Comparison of ENCODE assay signal across 8 cellular contexts in the genomic region with DNA sequence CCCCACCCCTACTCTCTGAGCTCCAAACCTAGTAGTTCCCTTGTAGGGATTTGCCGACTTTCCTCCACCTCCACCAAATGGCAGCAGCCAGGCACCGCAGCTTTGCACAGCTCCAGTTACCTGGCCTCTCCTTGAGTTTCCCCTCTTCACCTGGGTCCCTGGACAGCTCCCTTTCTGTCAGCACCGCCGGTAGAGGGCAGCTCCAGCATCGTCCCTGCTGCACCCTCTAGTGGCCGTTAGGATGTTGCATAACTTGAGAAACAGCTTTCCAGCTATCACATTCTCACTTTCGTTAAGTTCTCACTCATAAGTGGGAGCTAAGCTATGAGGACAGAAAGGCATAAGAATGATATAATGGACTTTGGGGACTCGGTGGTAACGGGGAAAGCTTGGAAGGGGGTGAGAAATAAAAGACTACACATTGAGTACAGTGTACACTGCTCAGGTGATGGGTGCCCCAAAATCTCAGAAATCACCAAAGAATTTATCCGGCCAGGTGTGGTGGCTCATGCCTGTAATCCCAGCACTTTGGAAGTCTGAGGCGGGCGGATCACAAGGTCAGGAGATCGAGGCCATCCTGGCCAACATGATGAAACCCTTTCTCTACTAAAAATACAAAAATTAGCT.
A peak's percentile ranks its signal among the peaks of the same experiment; 100 is the strongest.
DNase-seq lines count a peak whose midpoint lies in the region; ATAC-seq, FAIRE-seq and TF ChIP-seq lines count a peak whose summit lies in the region.

No MANE protein-coding gene starts in this region.

- H3K27me3 Mint-ChIP-seq in natural killer cell treated with Interleukin-12 subunit alpha and Interleukin-12 subunit beta and Interleukin-15 and Interleukin-18, amount 100 ng/mL, for 72 hours: peaks cover 8 to 9% of the 10 kb centered on the region in 2 donors

- TF ChIP-seq CTCF in esophagus muscularis mucosa (IDR thresholded peaks at IDR 0.05): peak; percentile 46 to 83 (median 62)

- ATAC-seq in GM21526 (IDR thresholded peaks at IDR 0.05; ENCODE audit: low FRiP score, unreplicated experiment): peak; percentile 97
- peak; percentile 82 to 85 for ATAC-seq in natural killer cell treated with Interleukin-12 subunit alpha and Interleukin-12 subunit beta and Interleukin-15 and Interleukin-18, amount 100 ng/mL, for 72 hours
- ATAC-seq in stimulated activated naive CD8-positive, alpha-beta T cell treated with anti-CD3 and anti-CD28 coated beads, Interleukin-15, Interleukin-2, amounts not matched to agents 100 U/mL and 50 U/mL, for 24 hours: peak; percentile 83

- intact Hi-C loops in esophagus muscularis mucosa (cut with DNase I): no loop called here

- DNase-seq in DMS153 treated with DMSO at 0.1 percent for 48 hours (lab: John Stamatoyannopoulos, UW; ENCODE audit: unreplicated experiment): peak; percentile 89
- peak; percentile 30 for DNase-seq in HTR-8/SVneo (ENCODE audit: insufficient read length, low spot score)
- peak; percentile 60 for DNase-seq in NOMO-1 treated with DMSO at 0.1 percent for 48 hours (lab: John Stamatoyannopoulos, UW; ENCODE audit: unreplicated experiment)
- peak; percentile 4 for DNase-seq in activated CD8-positive, alpha-beta memory T cell treated with anti-CD3 and anti-CD28 coated beads, Interleukin-2, amount 50 U/mL, for 24 hours (ENCODE audit: extremely low read depth)
- DNase-seq in esophagus muscularis mucosa (ENCODE audit: extremely low spot score): no peak
- DNase-seq in natural killer cell treated with Interleukin-12 subunit alpha and Interleukin-12 subunit beta and Interleukin-15 and Interleukin-18, amount 100 ng/mL, for 72 hours (ENCODE audit: low spot score): no peak
- peak; percentile 69 for DNase-seq in stimulated activated naive CD8-positive, alpha-beta T cell treated with anti-CD3 and anti-CD28 coated beads, Interleukin-15, Interleukin-2, amounts not matched to agents 100 U/mL and 50 U/mL, for 24 hours

- WGBS in esophagus muscularis mucosa: 23% methylated on average over 12 of the region's 13 CpGs

- TF ChIP-seq POLR2A in esophagus muscularis mucosa (IDR thresholded peaks at IDR 0.05; ENCODE audit: low read depth): no peak

- no peaks in the 10 kb centered on the region for H3K36me3 ChIP-seq in esophagus muscularis mucosa

- peaks cover 0 to 24% (median 0%) of the 10 kb centered on the region in 4 donors for H3K27me3 ChIP-seq in esophagus muscularis mucosa

- no peak for TF ChIP-seq EP300 in esophagus muscularis mucosa (IDR thresholded peaks at IDR 0.05)

- H3K9me3 Mint-ChIP-seq in natural killer cell treated with Interleukin-12 subunit alpha and Interleukin-12 subunit beta and Interleukin-15 and Interleukin-18, amount 100 ng/mL, for 72 hours: no peaks in the 10 kb centered on the region

- H3K4me1 ChIP-seq in esophagus muscularis mucosa: no peaks in the 10 kb centered on the region

- H3K9me3 ChIP-seq in esophagus muscularis mucosa: no peaks in the 10 kb centered on the region

- H3K4me3 ChIP-seq in esophagus muscularis mucosa: no peak overlapping the region

- FAIRE-seq in HTR-8/SVneo (lab: Jason Lieb, UNC): no peak

- H3K36me3 Mint-ChIP-seq in natural killer cell treated with Interleukin-12 subunit alpha and Interleukin-12 subunit beta and Interleukin-15 and Interleukin-18, amount 100 ng/mL, for 72 hours: no peaks in the 10 kb centered on the region

- H3K4me3 Mint-ChIP-seq in natural killer cell treated with Interleukin-12 subunit alpha and Interleukin-12 subunit beta and Interleukin-15 and Interleukin-18, amount 100 ng/mL, for 72 hours: no peak overlapping the region

- H3K4me1 Mint-ChIP-seq in natural killer cell treated with Interleukin-12 subunit alpha and Interleukin-12 subunit beta and Interleukin-15 and Interleukin-18, amount 100 ng/mL, for 72 hours (ENCODE audit: low read depth in 2 of 2): peaks cover 2 to 5% of the 10 kb centered on the region in 2 donors

- no peak overlapping the region for H3K27ac Mint-ChIP-seq in natural killer cell treated with Interleukin-12 subunit alpha and Interleukin-12 subunit beta and Interleukin-15 and Interleukin-18, amount 100 ng/mL, for 72 hours

- H3K27ac ChIP-seq in esophagus muscularis mucosa (replicated peaks in 1 of 4): no peak overlapping the region

Comparison
In these comparisons a context has a peak if more than half of its experiments do, and no peak if none do; other contexts are left out.
1. DNase-seq: peak in DMS153 treated with DMSO at 0.1 percent for 48 hours (single experiment), HTR-8/SVneo (single experiment), NOMO-1 treated with DMSO at 0.1 percent for 48 hours (single experiment), activated CD8-positive, alpha-beta memory T cell treated with anti-CD3 and anti-CD28 coated beads, Interleukin-2, amount 50 U/mL, for 24 hours (single experiment) and stimulated activated naive CD8-positive, alpha-beta T cell treated with anti-CD3 and anti-CD28 coated beads, Interleukin-15, Interleukin-2, amounts not matched to agents 100 U/mL and 50 U/mL, for 24 hours (single experiment); none in esophagus muscularis mucosa (single experiment) and natural killer cell treated with Interleukin-12 subunit alpha and Interleukin-12 subunit beta and Interleukin-15 and Interleukin-18, amount 100 ng/mL, for 72 hours (single experiment).
2. Peak in every context shown above with its lines, with median percentiles within 50 percentile points of each other: ATAC-seq.